Comparison of ENCODE assay signal across 15 cellular contexts in the genomic region with DNA sequence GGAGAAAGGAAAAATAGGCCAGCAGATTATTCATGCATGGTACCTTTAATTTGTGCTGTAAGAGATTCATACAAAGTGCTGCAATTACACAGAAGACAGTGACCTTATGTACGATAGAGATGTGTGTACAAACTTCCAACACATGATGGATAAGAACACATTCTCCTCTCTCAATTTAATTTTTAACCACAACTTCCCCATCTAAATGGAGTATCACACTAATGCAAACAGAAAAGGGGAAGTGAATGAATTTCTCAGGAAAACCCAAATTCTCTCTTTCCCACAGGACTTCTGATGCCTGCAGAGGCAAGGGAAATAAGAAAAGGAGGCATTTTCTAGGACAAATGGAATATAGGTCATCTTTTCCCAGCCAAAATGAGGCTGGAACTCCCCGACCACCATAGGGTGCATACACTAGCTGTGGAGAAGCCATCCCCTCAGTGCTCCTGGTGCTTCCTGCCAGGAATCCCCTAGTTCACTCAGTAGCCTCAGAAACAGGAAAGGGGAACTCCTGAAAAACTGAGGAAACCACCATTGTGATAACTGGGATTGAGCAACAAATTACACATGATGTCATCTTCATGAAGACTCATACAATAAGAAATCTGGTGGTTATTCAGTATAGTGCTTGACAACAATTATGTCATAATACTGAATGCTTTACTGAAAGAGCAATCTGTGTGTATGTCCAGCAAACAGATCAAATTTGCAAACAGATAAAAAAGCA. TPM values are rescaled to one million over a fixed set of nuclear protein-coding genes. Genes with fewer than 3 reads are reported as not detected.
DNase-seq lines count a peak whose midpoint lies in the region; ATAC-seq and TF ChIP-seq lines count a peak whose summit lies in the region.
"Had no signal": no experiment of that assay in that cellular context is flagged by ENCODE, and none has a peak within 500 bp of the region (broad histone marks: within the 10 kb centered on the region; RNA-seq: fewer than 3 reads in every experiment).

No MANE protein-coding gene starts in this region.

- no peak overlapping the region for H3K9ac ChIP-seq in endodermal cell (ENCODE audit: extremely low read depth, low read length, poor library complexity, severe bottlenecking)

- no peak for ATAC-seq in heart right ventricle
- ATAC-seq: esophagus mucosa had no signal

- 55 to 67% methylated on average over 2 of the region's 2 CpGs for WGBS in heart right ventricle, 2 donors
- 80 to 97% methylated on average over 1 to 2 of the region's 2 CpGs for WGBS in endodermal cell (ENCODE audit: insufficient coverage in 1 of 2, insufficient read length in 1 of 2), 2 experiments

- H3K9me3 Mint-ChIP-seq in endodermal cell = no peaks in the 10 kb centered on the region

- H3K9me3 ChIP-seq in heart right ventricle (no peaks in the 10 kb centered on the region), endodermal cell (ENCODE audit: control insufficient read depth, low read length) (no peaks in the 10 kb centered on the region)
- H3K9me3 ChIP-seq: thoracic aorta had no signal

- H3K4me3 Mint-ChIP-seq in endodermal cell = no peak overlapping the region

- no peaks in the 10 kb centered on the region for H3K27me3 Mint-ChIP-seq in endodermal cell (ENCODE audit: insufficient read depth)

- H3K4me1 Mint-ChIP-seq in endodermal cell = no peaks in the 10 kb centered on the region

- intact Hi-C loops in heart right ventricle (cut with DNase I) = no loop called here

- no peaks in the 10 kb centered on the region for H3K36me3 Mint-ChIP-seq in endodermal cell (ENCODE audit: low read depth)

- peaks cover 0 to 59% (median 0%) of the 10 kb centered on the region in 7 donors for H3K27me3 ChIP-seq in heart right ventricle
- H3K27me3 ChIP-seq in endodermal cell (ENCODE audit: control insufficient read depth, insufficient read depth, low read length, poor library complexity, severe bottlenecking) = no peaks in the 10 kb centered on the region

- H3K4me1 ChIP-seq in heart right ventricle = peaks cover 0 to 32% (median 0%) of the 10 kb centered on the region in 9 donors
- H3K4me1 ChIP-seq in endodermal cell (ENCODE audit: control insufficient read depth, insufficient read depth, low read length) = no peaks in the 10 kb centered on the region

- DNase-seq in EL (peak; percentile 72), NCI-H69 (lab: John Stamatoyannopoulos, UW) (peak; percentile 22), choroid plexus epithelial cell (ENCODE audit: low read depth) (peak; percentile 76), lung microvascular endothelial cell (ENCODE audit: low read depth in 2 of 2) (peak; percentile 69 to 94), heart right ventricle (no peak), NCI-H82 (lab: John Stamatoyannopoulos, UW) (no peak), endodermal cell (no peak), hepatic stellate cell (ENCODE audit: low spot score) (no peak)
- DNase-seq: activated CD4-positive, alpha-beta T cell treated with anti-CD3 and anti-CD28 coated beads, Interleukin-2, amount 50 U/mL, for 48 hours; NCI-H2171 had no signal

- H3K36me3 ChIP-seq in heart right ventricle (no peaks in the 10 kb centered on the region), endodermal cell (ENCODE audit: control insufficient read depth, insufficient read depth, low read length) (no peaks in the 10 kb centered on the region)
- H3K36me3 ChIP-seq: thoracic aorta had no signal

- H3K27ac Mint-ChIP-seq in endodermal cell = no peak overlapping the region
- H3K27ac Mint-ChIP-seq: progenitor cell of endocrine pancreas had no signal

- no peak for TF ChIP-seq CTCF in choroid plexus epithelial cell (conservative IDR thresholded peaks at IDR 0.05; ENCODE audit: low read depth, low read length)
- no peak for TF ChIP-seq CTCF in heart right ventricle (IDR thresholded peaks at IDR 0.05)
- no peak for TF ChIP-seq CTCF in endodermal cell (conservative IDR thresholded peaks at IDR 0.05)

- no peak overlapping the region for H3K4me3 ChIP-seq in choroid plexus epithelial cell (ENCODE audit: low read depth, low read length)
- H3K4me3 ChIP-seq in heart right ventricle = no peak overlapping the region
- no peak overlapping the region for H3K4me3 ChIP-seq in endodermal cell (ENCODE audit: low read length)
- H3K4me3 ChIP-seq: thoracic aorta had no signal

- H3K27ac ChIP-seq in heart right ventricle (no peak overlapping the region), endodermal cell (ENCODE audit: low read depth, low read length) (no peak overlapping the region)
- H3K27ac ChIP-seq: thoracic aorta had no signal

RNA-seq across cellular contexts. Expression of a gene that starts 22.4 kb away (rescaled TPM):
- total RNA-seq in lung microvascular endothelial cell = 0.60 and 45.8 TPM in 2 replicates
- total RNA-seq in heart right ventricle = not detected
- not detected for polyA plus RNA-seq in heart right ventricle
- not detected for total RNA-seq in endodermal cell
- polyA plus RNA-seq in endodermal cell (2013, experiment 1 of 2) = 0.28 TPM
- 0.70 TPM for polyA plus RNA-seq in endodermal cell (2013, experiment 2 of 2)
- total RNA-seq: liver, progenitor cell of endocrine pancreas, SK-MEL-5, thoracic aorta had no signal
- polyA plus RNA-seq: liver had no signal

RNA-seq across cellular contexts. Expression of a gene that starts 33.2 kb away (rescaled TPM):
- not detected in 2 replicates for total RNA-seq in lung microvascular endothelial cell
- 1 to 10 TPM in 1 of 10 donors, under 1 TPM in 2, not detected in 7; 0.15 to 1.4 (median 0.28) TPM for total RNA-seq in heart right ventricle
- under 1 TPM in 1 of 2 donors, not detected in 1; 0.13 TPM for polyA plus RNA-seq in heart right ventricle
- not detected for total RNA-seq in endodermal cell
- not detected for polyA plus RNA-seq in endodermal cell (2013, experiment 1 of 2)
- not detected for polyA plus RNA-seq in endodermal cell (2013, experiment 2 of 2)
- total RNA-seq: esophagus mucosa, progenitor cell of endocrine pancreas, thoracic aorta had no signal

RNA-seq across cellular contexts. Expression of a gene that starts 40.0 kb away (rescaled TPM):
- total RNA-seq in lung microvascular endothelial cell = 28.4 and 326 TPM in 2 replicates
- total RNA-seq in heart right ventricle = 1 to 10 TPM in 2 of 10 donors, under 1 TPM in 2, not detected in 6; 0.26 to 2.8 (median 1.2) TPM
- under 1 TPM in 1 of 2 donors, not detected in 1; 0.28 TPM for polyA plus RNA-seq in heart right ventricle
- total RNA-seq in endodermal cell = not detected
- 0.32 TPM for polyA plus RNA-seq in endodermal cell (2013, experiment 1 of 2)
- 0.41 TPM for polyA plus RNA-seq in endodermal cell (2013, experiment 2 of 2)

RNA-seq across cellular contexts. Expression of a gene that starts 52.4 kb away (rescaled TPM):
- total RNA-seq in lung microvascular endothelial cell (not detected in 2 replicates), heart right ventricle (not detected), endodermal cell (not detected)
- polyA plus RNA-seq in heart right ventricle = not detected
- not detected for polyA plus RNA-seq in endodermal cell (2013, experiment 1 of 2)
- polyA plus RNA-seq in endodermal cell (2013, experiment 2 of 2) = not detected
- total RNA-seq: esophagus mucosa, liver, progenitor cell of endocrine pancreas, SK-MEL-5, thoracic aorta had no signal
- polyA plus RNA-seq: liver had no signal

Comparison
In these comparisons a context has a peak if more than half of its experiments do, and no peak if none do; other contexts are left out.
1. DNase-seq: peak in EL (single experiment), NCI-H69 (single experiment), choroid plexus epithelial cell (single experiment) and lung microvascular endothelial cell (2 of 2); none in heart right ventricle (0 of 2), NCI-H82 (single experiment), endodermal cell (single experiment) and hepatic stellate cell (single experiment).